ENCODE assay signal across 28 cellular contexts in genomic region chr9:72696481-72696880, GRCh38.
"Had no signal": no experiment of that assay in that cellular context is flagged by ENCODE, and none has a peak within 500 bp of the region (broad histone marks: within the 10 kb centered on the region; RNA-seq: fewer than 3 reads in every experiment).

No MANE protein-coding gene starts in this region.

- H3K27ac Mint-ChIP-seq: naive thymus-derived CD8-positive, alpha-beta T cell; natural killer cell treated with Interleukin-12 subunit alpha and Interleukin-12 subunit beta and Interleukin-15 and Interleukin-18, amount 100 ng/mL, for 72 hours; nephron progenitor cell; stimulated activated memory B cell treated with anti-CD40 and anti-IgM and Interleukin-4, amounts not matched to agents 10 μg/mL and 1 μg/mL and 100 μg/mL, for 72 hours; type B pancreatic cell had no signal

- ATAC-seq: naive thymus-derived CD8-positive, alpha-beta T cell; natural killer cell treated with Interleukin-12 subunit alpha and Interleukin-12 subunit beta and Interleukin-15 and Interleukin-18, amount 100 ng/mL, for 72 hours; pancreas; right cardiac atrium; right lobe of liver; stimulated activated memory B cell treated with anti-CD40 and anti-IgM and Interleukin-4, amounts not matched to agents 10 μg/mL and 1 μg/mL and 100 μg/mL, for 72 hours; stimulated activated naive CD8-positive, alpha-beta T cell treated with anti-CD3 and anti-CD28 coated beads, Interleukin-15, amount 100 ng/mL, for 72 hours; stimulated activated naive CD8-positive, alpha-beta T cell treated with anti-CD3 and anti-CD28 coated beads, Interleukin-15, Interleukin-2, amounts not matched to agents 100 U/mL and 50 U/mL, for 24 hours; upper lobe of right lung had no signal

- H3K36me3 Mint-ChIP-seq: naive thymus-derived CD8-positive, alpha-beta T cell; natural killer cell treated with Interleukin-12 subunit alpha and Interleukin-12 subunit beta and Interleukin-15 and Interleukin-18, amount 100 ng/mL, for 72 hours; stimulated activated memory B cell treated with anti-CD40 and anti-IgM and Interleukin-4, amounts not matched to agents 10 μg/mL and 1 μg/mL and 100 μg/mL, for 72 hours; type B pancreatic cell had no signal

- H3K4me3 Mint-ChIP-seq: naive thymus-derived CD8-positive, alpha-beta T cell; natural killer cell treated with Interleukin-12 subunit alpha and Interleukin-12 subunit beta and Interleukin-15 and Interleukin-18, amount 100 ng/mL, for 72 hours; nephron progenitor cell; neural crest cell; stimulated activated memory B cell treated with anti-CD40 and anti-IgM and Interleukin-4, amounts not matched to agents 10 μg/mL and 1 μg/mL and 100 μg/mL, for 72 hours; stimulated activated naive CD8-positive, alpha-beta T cell treated with anti-CD3 and anti-CD28 coated beads, Interleukin-15, amount 100 ng/mL, for 72 hours; type B pancreatic cell had no signal

- H3K36me3 ChIP-seq: neutrophil, pancreas, prostate gland, right lobe of liver, sigmoid colon, suprapubic skin, tibial artery, transverse colon, upper lobe of right lung, uterus had no signal

- H3K9me3 ChIP-seq: neutrophil, prostate gland, right lobe of liver, sigmoid colon, suprapubic skin, testis, tibial artery, transverse colon, upper lobe of right lung, uterus had no signal

- DNase-seq: naive thymus-derived CD8-positive, alpha-beta T cell; nephron progenitor cell; nucleus accumbens; pancreas; right cardiac atrium; right lobe of liver; sigmoid colon; small intestine; stimulated activated CD4-positive, alpha-beta T cell treated with anti-CD3 and anti-CD28 coated beads, Interleukin-15, amount 100 ng/mL, for 24 hours; stimulated activated CD4-positive, alpha-beta T cell treated with anti-CD3 and anti-CD28 coated beads, Interleukin-4, amount 100 ng/mL, for 1 hour; stimulated activated CD4-positive, alpha-beta T cell treated with anti-CD3 and anti-CD28 coated beads, Interleukin-4, amount 100 ng/mL, for 4 hours; stimulated activated CD8-positive, alpha-beta memory T cell treated with anti-CD3 and anti-CD28 coated beads, Interleukin-4, amount 100 ng/mL, for 48 hours; stimulated activated naive CD4-positive, alpha-beta T cell; stimulated activated naive CD8-positive, alpha-beta T cell treated with anti-CD3 and anti-CD28 coated beads, Interleukin-15, amount 100 ng/mL, for 72 hours; stimulated activated naive CD8-positive, alpha-beta T cell treated with anti-CD3 and anti-CD28 coated beads, Interleukin-15, Interleukin-2, amounts not matched to agents 100 U/mL and 50 U/mL, for 24 hours; substantia nigra; testis; tibial artery; transverse colon; upper lobe of right lung; uterus had no signal

- H3K27me3 Mint-ChIP-seq: type B pancreatic cell had no signal

- H3K4me1 Mint-ChIP-seq: naive thymus-derived CD8-positive, alpha-beta T cell; nephron progenitor cell; stimulated activated memory B cell treated with anti-CD40 and anti-IgM and Interleukin-4, amounts not matched to agents 10 μg/mL and 1 μg/mL and 100 μg/mL, for 72 hours; stimulated activated naive CD8-positive, alpha-beta T cell treated with anti-CD3 and anti-CD28 coated beads, Interleukin-15, amount 100 ng/mL, for 72 hours had no signal

- H3K4me3 ChIP-seq: pancreas, prostate gland, right lobe of liver, sigmoid colon, suprapubic skin, testis, tibial artery, transverse colon, upper lobe of right lung, uterus had no signal

- H3K4me1 ChIP-seq: pancreas, prostate gland, right lobe of liver, sigmoid colon, suprapubic skin, testis, tibial artery, transverse colon, upper lobe of right lung, uterus had no signal

- H3K27ac ChIP-seq: neutrophil, pancreas, prostate gland, right lobe of liver, sigmoid colon, suprapubic skin, testis, tibial artery, transverse colon, upper lobe of right lung, uterus had no signal

- H3K27me3 ChIP-seq: right lobe of liver, sigmoid colon, suprapubic skin, testis, tibial artery, transverse colon, upper lobe of right lung, uterus had no signal
